1 cellular context compared by ENCODE assay signal in the genomic region with DNA sequence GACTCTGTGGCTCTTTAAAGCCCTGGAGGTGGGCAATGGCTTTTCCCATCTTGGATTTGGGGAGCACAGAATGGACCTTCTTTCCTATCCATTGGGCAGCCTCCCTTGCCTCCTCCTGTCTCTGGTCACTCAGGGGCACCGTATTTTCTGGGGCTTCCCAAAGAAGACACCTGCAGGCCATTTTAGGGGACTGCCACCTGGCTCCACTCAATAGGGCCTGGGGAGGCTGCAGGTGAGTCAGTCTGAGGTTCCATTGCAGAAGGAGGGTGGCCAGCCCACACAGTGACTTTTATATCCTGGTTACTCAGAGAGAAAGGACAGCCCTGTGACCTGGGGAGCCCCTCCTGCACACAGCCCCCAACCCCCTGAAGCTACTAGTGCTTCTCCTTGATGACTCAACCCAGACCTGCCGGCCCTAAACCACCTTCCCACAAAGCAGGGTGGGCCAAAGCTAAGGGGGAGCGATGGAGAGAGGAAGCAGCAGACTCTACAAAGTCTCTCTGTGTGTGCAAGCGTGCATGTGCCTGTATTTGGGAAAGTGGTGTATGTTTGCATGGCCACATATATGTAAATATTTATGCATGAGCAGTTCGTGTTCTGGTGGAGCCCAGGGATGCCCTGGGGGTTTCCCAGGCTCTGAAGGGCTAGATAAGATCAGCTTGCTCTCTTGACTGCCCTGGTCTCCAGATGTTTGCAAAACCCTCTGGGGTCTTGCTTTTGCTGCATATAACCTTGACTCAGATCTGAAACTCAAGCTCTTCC.
TF ChIP-seq lines count a peak whose summit lies in the region.

No MANE protein-coding gene starts in this region.

TF ChIP-seq in HepG2, 621 proteins besides CTCF, POLR2A, EP300 and RAD21 (continued from another document and continues in another):
- TF ChIP-seq ZSCAN5A (CRISPR knock-in tag; IDR thresholded peaks at IDR 0.05; ENCODE audit: borderline replicate concordance) = no peak
- TF ChIP-seq, protein P1, sequence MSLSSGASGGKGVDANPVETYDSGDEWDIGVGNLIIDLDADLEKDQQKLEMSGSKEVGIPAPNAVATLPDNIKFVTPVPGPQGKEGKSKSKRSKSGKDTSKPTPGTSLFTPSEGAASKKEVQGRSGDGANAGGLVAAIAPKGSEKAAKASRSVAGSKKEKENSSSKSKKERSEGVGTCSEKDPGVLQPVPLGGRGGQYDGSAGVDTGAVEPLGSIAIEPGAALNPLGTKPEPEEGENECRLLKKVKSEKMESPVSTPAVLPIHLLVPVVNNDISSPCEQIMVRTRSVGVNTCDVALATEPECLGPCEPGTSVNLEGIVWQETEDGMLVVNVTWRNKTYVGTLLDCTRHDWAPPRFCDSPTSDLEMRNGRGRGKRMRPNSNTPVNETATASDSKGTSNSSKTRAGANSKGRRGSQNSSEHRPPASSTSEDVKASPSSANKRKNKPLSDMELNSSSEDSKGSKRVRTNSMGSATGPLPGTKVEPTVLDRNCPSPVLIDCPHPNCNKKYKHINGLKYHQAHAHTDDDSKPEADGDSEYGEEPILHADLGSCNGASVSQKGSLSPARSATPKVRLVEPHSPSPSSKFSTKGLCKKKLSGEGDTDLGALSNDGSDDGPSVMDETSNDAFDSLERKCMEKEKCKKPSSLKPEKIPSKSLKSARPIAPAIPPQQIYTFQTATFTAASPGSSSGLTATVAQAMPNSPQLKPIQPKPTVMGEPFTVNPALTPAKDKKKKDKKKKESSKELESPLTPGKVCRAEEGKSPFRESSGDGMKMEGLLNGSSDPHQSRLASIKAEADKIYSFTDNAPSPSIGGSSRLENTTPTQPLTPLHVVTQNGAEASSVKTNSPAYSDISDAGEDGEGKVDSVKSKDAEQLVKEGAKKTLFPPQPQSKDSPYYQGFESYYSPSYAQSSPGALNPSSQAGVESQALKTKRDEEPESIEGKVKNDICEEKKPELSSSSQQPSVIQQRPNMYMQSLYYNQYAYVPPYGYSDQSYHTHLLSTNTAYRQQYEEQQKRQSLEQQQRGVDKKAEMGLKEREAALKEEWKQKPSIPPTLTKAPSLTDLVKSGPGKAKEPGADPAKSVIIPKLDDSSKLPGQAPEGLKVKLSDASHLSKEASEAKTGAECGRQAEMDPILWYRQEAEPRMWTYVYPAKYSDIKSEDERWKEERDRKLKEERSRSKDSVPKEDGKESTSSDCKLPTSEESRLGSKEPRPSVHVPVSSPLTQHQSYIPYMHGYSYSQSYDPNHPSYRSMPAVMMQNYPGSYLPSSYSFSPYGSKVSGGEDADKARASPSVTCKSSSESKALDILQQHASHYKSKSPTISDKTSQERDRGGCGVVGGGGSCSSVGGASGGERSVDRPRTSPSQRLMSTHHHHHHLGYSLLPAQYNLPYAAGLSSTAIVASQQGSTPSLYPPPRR (CRISPR knock-in tag; IDR thresholded peaks at IDR 0.05; ENCODE audit: borderline replicate concordance) = 0 out of 2 replicates have a peak, but pooled peaks have one; percentile 62
- no peak for TF ChIP-seq DDIT3 (CRISPR knock-in tag; IDR thresholded peaks at IDR 0.05)
- no peak for TF ChIP-seq HNF1A (IDR thresholded peaks at IDR 0.05; ENCODE audit: low read depth)
- TF ChIP-seq HNF1A (CRISPR knock-in tag; IDR thresholded peaks at IDR 0.05; ENCODE audit: borderline replicate concordance) = 0 out of 2 replicates have a peak, but pooled peaks have one; percentile 31
- 0 out of 2 replicates have a peak, but pooled peaks have one; percentile 29 for TF ChIP-seq SOX5 (CRISPR knock-in tag; IDR thresholded peaks at IDR 0.05; ENCODE audit: borderline replicate concordance)
- TF ChIP-seq NR2F6 (IDR thresholded peaks at IDR 0.05) = peak; percentile 43; the same call in 1 of the 2 replicates
- no peak for TF ChIP-seq NR2F6 (CRISPR knock-in tag; IDR thresholded peaks at IDR 0.05)
- TF ChIP-seq ZNF281 (CRISPR knock-in tag; IDR thresholded peaks at IDR 0.05; ENCODE audit: borderline replicate concordance) = 0 out of 2 replicates have a peak, but pooled peaks have one; percentile 21
- peak; percentile 22; the same call in 1 of the 2 replicates for TF ChIP-seq GATAD2A (CRISPR knock-in tag; IDR thresholded peaks at IDR 0.05)
- peak; percentile 51; the same call in 1 of the 2 replicates for TF ChIP-seq ZNF446 (CRISPR knock-in tag; IDR thresholded peaks at IDR 0.05)
- TF ChIP-seq ZNF33B (CRISPR knock-in tag; IDR thresholded peaks at IDR 0.05) = no peak
- TF ChIP-seq ZNF160 (CRISPR knock-in tag; IDR thresholded peaks at IDR 0.05) = no peak
- peak; percentile 26; the same call in 1 of the 2 replicates for TF ChIP-seq NCOA2 (CRISPR knock-in tag; IDR thresholded peaks at IDR 0.05)
- 0 out of 2 replicates have a peak, but pooled peaks have one; percentile 55 for TF ChIP-seq ZNF543 (CRISPR knock-in tag; IDR thresholded peaks at IDR 0.05)
- TF ChIP-seq ZNF207 (IDR thresholded peaks at IDR 0.05; ENCODE audit: borderline replicate concordance) = no peak
- TF ChIP-seq DR1 (CRISPR knock-in tag; IDR thresholded peaks at IDR 0.05) = peak; percentile 30; the same call in 1 of the 2 replicates
- no peak for TF ChIP-seq ZFP36L1 (CRISPR knock-in tag; IDR thresholded peaks at IDR 0.05)
- TF ChIP-seq NR2F2 (IDR thresholded peaks at IDR 0.05; ENCODE audit: borderline replicate concordance, low read depth) = no peak
- TF ChIP-seq, protein P2, sequence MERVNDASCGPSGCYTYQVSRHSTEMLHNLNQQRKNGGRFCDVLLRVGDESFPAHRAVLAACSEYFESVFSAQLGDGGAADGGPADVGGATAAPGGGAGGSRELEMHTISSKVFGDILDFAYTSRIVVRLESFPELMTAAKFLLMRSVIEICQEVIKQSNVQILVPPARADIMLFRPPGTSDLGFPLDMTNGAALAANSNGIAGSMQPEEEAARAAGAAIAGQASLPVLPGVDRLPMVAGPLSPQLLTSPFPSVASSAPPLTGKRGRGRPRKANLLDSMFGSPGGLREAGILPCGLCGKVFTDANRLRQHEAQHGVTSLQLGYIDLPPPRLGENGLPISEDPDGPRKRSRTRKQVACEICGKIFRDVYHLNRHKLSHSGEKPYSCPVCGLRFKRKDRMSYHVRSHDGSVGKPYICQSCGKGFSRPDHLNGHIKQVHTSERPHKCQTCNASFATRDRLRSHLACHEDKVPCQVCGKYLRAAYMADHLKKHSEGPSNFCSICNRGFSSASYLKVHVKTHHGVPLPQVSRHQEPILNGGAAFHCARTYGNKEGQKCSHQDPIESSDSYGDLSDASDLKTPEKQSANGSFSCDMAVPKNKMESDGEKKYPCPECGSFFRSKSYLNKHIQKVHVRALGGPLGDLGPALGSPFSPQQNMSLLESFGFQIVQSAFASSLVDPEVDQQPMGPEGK (CRISPR knock-in tag; IDR thresholded peaks at IDR 0.05) = peak; percentile 32; the same call in 1 of the 2 replicates
- no peak for TF ChIP-seq ZBED4 (CRISPR knock-in tag; IDR thresholded peaks at IDR 0.05; ENCODE audit: borderline replicate concordance)
- TF ChIP-seq, protein P3, sequence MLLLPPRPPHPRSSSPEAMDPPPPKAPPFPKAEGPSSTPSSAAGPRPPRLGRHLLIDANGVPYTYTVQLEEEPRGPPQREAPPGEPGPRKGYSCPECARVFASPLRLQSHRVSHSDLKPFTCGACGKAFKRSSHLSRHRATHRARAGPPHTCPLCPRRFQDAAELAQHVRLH (CRISPR knock-in tag; IDR thresholded peaks at IDR 0.05; ENCODE audit: borderline replicate concordance, low read depth) = peak; percentile 34; the same call in 1 of the 2 replicates
- TF ChIP-seq GZF1 (CRISPR knock-in tag; IDR thresholded peaks at IDR 0.05) = 0 out of 2 replicates have a peak, but pooled peaks have one; percentile 46
- TF ChIP-seq ZNF563 (CRISPR knock-in tag; IDR thresholded peaks at IDR 0.05) = 0 out of 2 replicates have a peak, but pooled peaks have one; percentile 44
- TF ChIP-seq ZNF746 (CRISPR knock-in tag; IDR thresholded peaks at IDR 0.05) = 0 out of 2 replicates have a peak, but pooled peaks have one; percentile 15
